ENCODE assay signal across 8 cellular contexts in the genomic region with DNA sequence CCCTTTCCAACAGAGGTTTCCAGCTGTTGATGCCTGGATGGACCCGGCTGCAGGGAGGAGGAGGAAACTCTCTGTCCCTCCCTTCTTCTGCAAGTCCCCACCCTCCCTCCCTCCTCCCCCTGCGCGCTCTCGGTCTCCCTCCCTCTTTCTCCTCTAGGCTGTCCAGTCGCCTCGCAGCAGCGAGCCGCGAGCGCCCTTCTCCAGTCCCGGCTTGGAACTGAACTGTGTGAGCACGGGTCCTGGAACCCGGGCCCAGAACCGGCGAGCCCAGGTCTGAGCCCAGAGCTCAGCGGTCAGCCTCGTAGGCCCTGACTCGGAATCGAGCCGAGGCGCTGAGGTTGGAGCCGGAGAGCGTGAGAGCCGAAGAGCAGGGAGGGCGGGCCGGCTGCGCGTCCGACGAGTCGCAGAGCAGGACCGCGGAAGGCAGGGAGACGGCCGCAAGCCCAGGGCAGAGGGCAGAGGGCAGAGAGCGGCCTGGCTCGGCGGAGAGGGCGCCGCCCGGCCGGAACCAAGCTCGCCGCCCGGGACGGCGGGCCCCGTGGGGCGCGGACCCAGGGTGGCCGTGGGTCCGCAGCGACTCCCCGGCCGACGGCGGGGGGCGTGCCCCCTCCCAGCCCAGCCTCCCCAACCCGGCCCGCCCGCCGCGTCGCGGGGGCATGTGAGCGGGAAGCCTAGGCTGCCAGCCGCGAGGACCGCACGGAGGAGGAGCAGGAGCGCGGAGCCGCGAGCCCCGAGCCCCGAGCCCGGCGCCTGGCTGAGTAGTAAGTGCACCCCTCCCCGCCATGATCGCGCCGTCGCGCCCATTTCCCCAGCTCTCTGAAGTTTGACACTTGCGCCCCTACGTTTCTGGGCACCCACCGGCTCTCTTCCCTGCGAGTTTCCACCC. TPM values are rescaled to one million over a fixed set of nuclear protein-coding genes. Genes with fewer than 3 reads are reported as not detected.
A peak's percentile ranks its signal among the peaks of the same experiment; 100 is the strongest.
DNase-seq lines count a peak whose midpoint lies in the region; ATAC-seq and TF ChIP-seq lines count a peak whose summit lies in the region.

A gene (plus strand): TSS at position 165 of the 886 bp plus-strand sequence. CDS start 39,801 bp downstream, outside the sequence.

- H3K79me2 ChIP-seq in fibroblast of lung (ENCODE audit: control insufficient read depth, insufficient read depth, low read length): no peaks in the 10 kb centered on the region

- peak within 1 kb of the TSS; percentile 94 for H3K4me2 ChIP-seq in fibroblast of lung (ENCODE audit: extremely low read depth, insufficient read depth, low read length)

- peak; percentile 10 for DNase-seq in stimulated activated CD4-positive, alpha-beta T cell treated with anti-CD3 and anti-CD28 coated beads, Interleukin-4, amount 100 ng/mL, for 1 hour
- no peak for DNase-seq in stimulated activated CD4-positive, alpha-beta T cell treated with anti-CD3 and anti-CD28 coated beads, Interleukin-4, amount 100 ng/mL, for 24 hours
- DNase-seq in NCI-H226: peak; percentile 88
- peak; percentile 46 to 51 for DNase-seq in activated T-cell treated with anti-CD3 and anti-CD28 coated beads, Interleukin-2, amount 50 U/mL, for 48 hours
- DNase-seq in fibroblast of lung (ENCODE audit: low read depth in 2 of 2): peak; percentile 88 to 91
- no peak for DNase-seq in thoracic aorta (ENCODE audit: low spot score)

- peak within 1 kb of the TSS; percentile 47 to 72 (median 64) for H3K4me3 ChIP-seq in fibroblast of lung (replicated peaks in 1 of 4; ENCODE audit: control extremely low read depth in 1 of 4, insufficient read depth in 1 of 4, low read depth in 3 of 4, low read length in 4 of 4)
- H3K4me3 ChIP-seq in mononuclear cell (ENCODE audit: low read length): peak within 1 kb of the TSS; percentile 33
- peak within 1 kb of the TSS; percentile 84 for H3K4me3 ChIP-seq in thoracic aorta

- no peaks in the 10 kb centered on the region for H3K27me3 ChIP-seq in fibroblast of lung (ENCODE audit: control insufficient read depth, insufficient read depth, low read length)
- H3K27me3 ChIP-seq in mononuclear cell (ENCODE audit: insufficient read depth, low read length): peaks cover 49% of the 10 kb centered on the region
- no peaks in the 10 kb centered on the region for H3K27me3 ChIP-seq in thoracic aorta (replicated peaks; ENCODE audit: insufficient read depth)

- H3K9me3 ChIP-seq in fibroblast of lung (ENCODE audit: control insufficient read depth, insufficient read depth, low read depth, low read length): no peaks in the 10 kb centered on the region
- no peaks in the 10 kb centered on the region for H3K9me3 ChIP-seq in mononuclear cell (ENCODE audit: low read depth, low read length)
- no peaks in the 10 kb centered on the region for H3K9me3 ChIP-seq in thoracic aorta

- H3K4me1 ChIP-seq in fibroblast of lung (ENCODE audit: control insufficient read depth, extremely low read depth, insufficient read depth, low read length) (peaks cover 11% of the 10 kb centered on the region), mononuclear cell (ENCODE audit: insufficient read depth, low read length) (peaks cover 19% of the 10 kb centered on the region), thoracic aorta (ENCODE audit: control insufficient read depth in 1 of 2, low read depth in 2 of 2) (peaks cover 4 to 38% of the 10 kb centered on the region in 2 donors)

- peak within 1 kb of the TSS; percentile 67 for H3K9ac ChIP-seq in fibroblast of lung (ENCODE audit: insufficient read depth, low read length)

- no peaks in the 10 kb centered on the region for H3K36me3 ChIP-seq in fibroblast of lung (ENCODE audit: control insufficient read depth, insufficient read depth, low read length)
- no peaks in the 10 kb centered on the region for H3K36me3 ChIP-seq in thoracic aorta

- H3K27ac ChIP-seq in fibroblast of lung (ENCODE audit: insufficient read depth, low read length) (peak within 1 kb of the TSS; percentile 52), thoracic aorta (peak within 1 kb of the TSS; percentile 69 to 79)

- peak; percentile 75 for ATAC-seq in thoracic aorta (ENCODE audit: insufficient number of reproducible peaks, low FRiP score, low read depth)
- ATAC-seq in GM18520 (IDR thresholded peaks at IDR 0.05; ENCODE audit: unreplicated experiment): no peak

- H4K20me1 ChIP-seq in fibroblast of lung (ENCODE audit: control insufficient read depth, extremely low read depth, insufficient read depth, low read length): no peaks in the 10 kb centered on the region

- TF ChIP-seq CTCF in fibroblast of lung (conservative IDR thresholded peaks at IDR 0.05 in 1 of 2, IDR thresholded peaks at IDR 0.05 in 1 of 2; ENCODE audit: low read depth in 1 of 2, low read length in 2 of 2) (peak; percentile 9 to 22), thoracic aorta (IDR thresholded peaks at IDR 0.05) (peak; percentile 28)

- peak within 1 kb of the TSS; percentile 84 for H2AFZ ChIP-seq in fibroblast of lung (ENCODE audit: low read length)

RNA-seq across cellular contexts. Expression of the gene that starts here (rescaled TPM):
- total RNA-seq in fibroblast of lung (1.5 and 2.0 TPM in 2 replicates), mononuclear cell (0.42 TPM), thoracic aorta (10 to 100 TPM; 27.2 to 33.2 TPM)
- polyA plus RNA-seq in fibroblast of lung: 3.1 and 5.5 TPM in 2 replicates
- polyA plus RNA-seq in fibroblast of lung (2012): 2.5 and 5.2 TPM in 2 replicates
- polyA minus RNA-seq in fibroblast of lung (ENCODE audit: low replicate concordance): 5.0 and 20.1 TPM in 2 replicates

Comparison
In these comparisons a context has a peak if more than half of its experiments do, and no peak if none do; other contexts are left out.
1. DNase-seq: peak in stimulated activated CD4-positive, alpha-beta T cell treated with anti-CD3 and anti-CD28 coated beads, Interleukin-4, amount 100 ng/mL, for 1 hour (single experiment), NCI-H226 (single experiment), activated T-cell treated with anti-CD3 and anti-CD28 coated beads, Interleukin-2, amount 50 U/mL, for 48 hours (2 of 2) and fibroblast of lung (2 of 2); none in stimulated activated CD4-positive, alpha-beta T cell treated with anti-CD3 and anti-CD28 coated beads, Interleukin-4, amount 100 ng/mL, for 24 hours (single experiment) and thoracic aorta (single experiment).
2. H3K4me3 ChIP-seq: peak in every context shown above with its lines; median percentile 84 in thoracic aorta; 64 in fibroblast of lung; 33 in mononuclear cell.